ENCODE assay signal across 29 cellular contexts in genomic region chr5:77662615-77663014, GRCh38. TPM values are rescaled to one million over a fixed set of nuclear protein-coding genes. Genes with fewer than 3 reads are reported as not detected.
DNase-seq lines count a peak whose midpoint lies in the region; ATAC-seq and TF ChIP-seq lines count a peak whose summit lies in the region.
"Had no signal": no experiment of that assay in that cellular context is flagged by ENCODE, and none has a peak within 500 bp of the region (broad histone marks: within the 10 kb centered on the region; RNA-seq: fewer than 3 reads in every experiment).

No MANE protein-coding gene starts in this region.

- no peak overlapping the region for H3K4ac ChIP-seq in mesenchymal stem cell (ENCODE audit: low read depth in 1 of 2, low read length in 2 of 2)

- no peak overlapping the region for H2AK5ac ChIP-seq in mesenchymal stem cell (ENCODE audit: low read length, severe bottlenecking)

- no peaks in the 10 kb centered on the region for H3K4me1 ChIP-seq in mesenchymal stem cell (ENCODE audit: control insufficient read depth, insufficient read depth, low read depth, low read length)

- peaks cover 24 to 29% of the 10 kb centered on the region in 2 donors for H3K27me3 Mint-ChIP-seq in natural killer cell (ENCODE audit: low read depth in 2 of 2)

- H3K9me3 ChIP-seq in mesenchymal stem cell (ENCODE audit: control insufficient read depth, low read length) = no peaks in the 10 kb centered on the region
- H3K9me3 ChIP-seq: BLaER1, MG63 had no signal

- no peak for DNase-seq in activated CD4-positive, CD25-positive, alpha-beta regulatory T cell treated with anti-CD3 and anti-CD28 coated beads, Interleukin-2, amount 50 U/mL, for 72 hours
- DNase-seq in COLO829 (ENCODE audit: low spot score) = peak; percentile 46
- DNase-seq in mesenchymal stem cell = no peak
- no peak for DNase-seq in natural killer cell
- DNase-seq in CD1c-positive myeloid dendritic cell (ENCODE audit: extremely low spot score) = no peak
- DNase-seq: ACHN; Calu3; CD8-positive, alpha-beta T cell; DMS153; H9; HFFc6; MG63; NCI-H1048; NCI-H146; NCI-H226; NCI-H510A treated with DMSO at 0.1 percent for 48 hours; NCI-H748 treated with DMSO at 0.1 percent for 48 hours had no signal

- no peak overlapping the region for H3K4me3 ChIP-seq in mesenchymal stem cell (ENCODE audit: insufficient read depth in 1 of 2, low read depth in 1 of 2, low read length in 2 of 2)
- H3K4me3 ChIP-seq: BLaER1, K562, MG63 had no signal

- H2BK12ac ChIP-seq in mesenchymal stem cell (ENCODE audit: low read length in 2 of 2) = no peak overlapping the region

- intact Hi-C loops in natural killer cell (cut with micrococcal nuclease) = no loop called here

- H2BK120ac ChIP-seq in mesenchymal stem cell (ENCODE audit: low read depth, low read length) = no peak overlapping the region

- no peak overlapping the region for H4K8ac ChIP-seq in mesenchymal stem cell (ENCODE audit: low read length)

- no peak overlapping the region for H3K18ac ChIP-seq in mesenchymal stem cell (ENCODE audit: low read depth in 1 of 2, low read length in 2 of 2)

- no peaks in the 10 kb centered on the region for H3K79me1 ChIP-seq in mesenchymal stem cell (replicated peaks; ENCODE audit: low read length, poor library complexity, severe bottlenecking)

- no peak overlapping the region for H2BK15ac ChIP-seq in mesenchymal stem cell (ENCODE audit: low read depth, poor library complexity, severe bottlenecking)

- TF ChIP-seq CTCF in natural killer cell (IDR thresholded peaks at IDR 0.05) = no peak

- H3K27ac Mint-ChIP-seq in natural killer cell = no peak overlapping the region
- H3K27ac Mint-ChIP-seq: CD8-positive, alpha-beta T cell; H9; HFFc6 had no signal

- H3K4me1 Mint-ChIP-seq in natural killer cell = no peaks in the 10 kb centered on the region

- H3K4me3 Mint-ChIP-seq in natural killer cell = no peak overlapping the region
- H3K4me3 Mint-ChIP-seq: CD8-positive, alpha-beta T cell; H9; HFFc6 had no signal

- no peak overlapping the region for H2AFZ ChIP-seq in mesenchymal stem cell (ENCODE audit: low read depth, low read length)

- no peaks in the 10 kb centered on the region for H3K9me3 Mint-ChIP-seq in natural killer cell
- H3K9me3 Mint-ChIP-seq: CD8-positive, alpha-beta T cell; H9; HFFc6 had no signal

- H3K36me3 ChIP-seq in mesenchymal stem cell (ENCODE audit: control insufficient read depth in 1 of 2, insufficient read depth in 2 of 2, low read depth in 1 of 2, low read length in 2 of 2) = no peaks in the 10 kb centered on the region
- H3K36me3 ChIP-seq: BLaER1, MG63 had no signal

- H4K91ac ChIP-seq in mesenchymal stem cell (ENCODE audit: low read length) = no peak overlapping the region

- H3K27me3 ChIP-seq in mesenchymal stem cell (ENCODE audit: control insufficient read depth in 1 of 2, insufficient read depth in 1 of 2, low read length in 2 of 2) = peaks cover 0 to 43% of the 10 kb centered on the region in 2 experiments
- H3K27me3 ChIP-seq: BLaER1, MG63 had no signal

- H3K14ac ChIP-seq in mesenchymal stem cell (ENCODE audit: low read length in 2 of 2) = no peak overlapping the region

- peak overlapping the region; percentile 57 for H3K9ac ChIP-seq in mesenchymal stem cell (ENCODE audit: low read length)
- H3K9ac ChIP-seq: BLaER1 had no signal

- no peak overlapping the region for H2BK5ac ChIP-seq in mesenchymal stem cell (ENCODE audit: low read depth, low read length, poor library complexity, severe bottlenecking)

- no peaks in the 10 kb centered on the region for H3K36me3 Mint-ChIP-seq in natural killer cell
- H3K36me3 Mint-ChIP-seq: CD8-positive, alpha-beta T cell had no signal

- H3K23ac ChIP-seq in mesenchymal stem cell (ENCODE audit: low read length in 2 of 2) = no peak overlapping the region

- peak; percentile 56 to 59 for ATAC-seq in activated CD4-positive, CD25-positive, alpha-beta regulatory T cell treated with anti-CD3 and anti-CD28 coated beads, Interleukin-2, amount 50 U/mL, for 24 hours
- ATAC-seq in HG02610 (IDR thresholded peaks at IDR 0.05; ENCODE audit: unreplicated experiment) = peak; percentile 80
- ATAC-seq in natural killer cell = no peak
- no peak for ATAC-seq in HG02678 (IDR thresholded peaks at IDR 0.05; ENCODE audit: unreplicated experiment)
- ATAC-seq: CD8-positive, alpha-beta T cell; HepG2; K562; Panc1 had no signal

- no peak overlapping the region for H3K4me2 ChIP-seq in mesenchymal stem cell (ENCODE audit: low read length, poor library complexity, severe bottlenecking)
- H3K4me2 ChIP-seq: BLaER1 had no signal

- no peak overlapping the region for H3K27ac ChIP-seq in mesenchymal stem cell (ENCODE audit: low read length, poor library complexity, severe bottlenecking)
- H3K27ac ChIP-seq: 22Rv1, BLaER1, HL-60 had no signal

RNA-seq across cellular contexts. Expression of gene OTP, which starts 24.1 kb away (rescaled TPM):
- not detected for polyA plus RNA-seq in mesenchymal stem cell (2013, experiment 1 of 2)
- not detected for polyA plus RNA-seq in mesenchymal stem cell (2013, experiment 2 of 2)
- not detected for total RNA-seq in natural killer cell
- total RNA-seq: CD8-positive, alpha-beta T cell; G401; H9; HepG2; HFFc6; HT-29; LHCN-M2 had no signal
- polyA plus RNA-seq: HepG2 had no signal

Comparison
In these comparisons a context has a peak if more than half of its experiments do, and no peak if none do; other contexts are left out.
1. ATAC-seq: peak in activated CD4-positive, CD25-positive, alpha-beta regulatory T cell treated with anti-CD3 and anti-CD28 coated beads, Interleukin-2, amount 50 U/mL, for 24 hours (2 of 2) and HG02610 (single experiment); none in natural killer cell (0 of 3) and HG02678 (single experiment).